Comparison of ENCODE assay signal across 12 cellular contexts in the genomic region with DNA sequence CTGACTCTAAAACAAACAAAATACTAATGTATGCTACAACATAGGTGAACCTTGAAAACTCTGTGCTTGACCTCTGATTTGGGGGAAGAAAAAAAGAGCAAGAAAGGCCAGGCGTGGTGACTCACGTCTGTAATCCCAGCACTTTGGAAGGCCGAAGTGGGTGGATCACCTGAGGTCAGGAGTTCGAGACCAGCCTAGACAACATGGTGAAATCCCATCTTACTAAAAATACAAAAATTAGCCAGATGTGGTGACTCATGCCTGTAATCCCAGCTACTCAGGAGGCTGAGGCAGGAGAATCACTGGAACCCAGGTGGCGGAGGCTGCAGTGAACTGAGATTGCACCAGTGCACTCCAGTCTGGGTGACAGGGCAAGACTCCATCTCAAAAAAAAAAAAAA. TPM values are rescaled to one million over a fixed set of nuclear protein-coding genes. Genes with fewer than 3 reads are reported as not detected.
DNase-seq lines count a peak whose midpoint lies in the region; TF ChIP-seq lines count a peak whose summit lies in the region.
"Not testable (repeated sequence)": the region's sequence is repeated elsewhere in the genome, so short reads cannot be mapped to it uniquely, and the experiment has no call there.
"Had no signal": no experiment of that assay in that cellular context is flagged by ENCODE, and none has a peak within 500 bp of the region (broad histone marks: within the 10 kb centered on the region; RNA-seq: fewer than 3 reads in every experiment).

No MANE protein-coding gene starts in this region.

- H3K4me1 Mint-ChIP-seq in progenitor cell of endocrine pancreas (ENCODE audit: low read depth) = not testable (repeated sequence)

- in situ Hi-C loops in Caki2 (cut with HindIII; ENCODE audit: low pct_unique_long_range_greater_than_20kb, low sequenced_read_pairs) = not testable (repeated sequence)

- H3K27ac Mint-ChIP-seq in progenitor cell of endocrine pancreas = peak overlapping the region; percentile 56

- not testable (repeated sequence) for H3K4me3 Mint-ChIP-seq in progenitor cell of endocrine pancreas (ENCODE audit: low read depth)

- not testable (repeated sequence) for TF ChIP-seq CTCF in progenitor cell of endocrine pancreas (IDR thresholded peaks at IDR 0.05; ENCODE audit: unreplicated experiment)

- peaks cover 55% of the 10 kb centered on the region for H3K27me3 Mint-ChIP-seq in progenitor cell of endocrine pancreas

- DNase-seq in Caki2 (ENCODE audit: low read depth) (peak; percentile 19), M059J (ENCODE audit: low read depth) (peak; percentile 31), cardiac septum (ENCODE audit: low spot score) (peak; percentile 12)
- not testable (repeated sequence) for DNase-seq in progenitor cell of endocrine pancreas (ENCODE audit: low spot score, unreplicated experiment)

- not testable (repeated sequence) for H3K9me3 Mint-ChIP-seq in progenitor cell of endocrine pancreas (ENCODE audit: low read depth)

- H3K36me3 Mint-ChIP-seq in progenitor cell of endocrine pancreas (ENCODE audit: insufficient read depth) = not testable (repeated sequence)

- intact Hi-C loops in cardiac septum (cut with DNase I) = not testable (repeated sequence)

RNA-seq across cellular contexts. Expression of gene IFNL2, which starts 5.7 kb away (rescaled TPM):
- not detected in 2 replicates for total RNA-seq in Caki2 (2014; rRNA removed; shearing (Covaris generic); ENCODE audit: low replicate concordance)
- not detected in 2 replicates for total RNA-seq in M059J (2014; rRNA removed; shearing (Covaris generic))
- total RNA-seq in cardiac septum (not detected), progenitor cell of endocrine pancreas (not detected in 2 replicates)
- total RNA-seq: Calu3; CD4-positive, alpha-beta T cell; CD8-positive, alpha-beta memory T cell; Daoy; G401; GM23338; H4; H9 had no signal

RNA-seq across cellular contexts. Expression of gene IFNL1, which starts 22.3 kb away (rescaled TPM):
- not detected in 2 replicates for total RNA-seq in Caki2 (2014; rRNA removed; shearing (Covaris generic); ENCODE audit: low replicate concordance)
- 1.3 TPM in 1 of 2 replicates, not detected in the other for total RNA-seq in M059J (2014; rRNA removed; shearing (Covaris generic))
- not detected for total RNA-seq in cardiac septum
- total RNA-seq in progenitor cell of endocrine pancreas = not detected in 2 replicates
- total RNA-seq: CD4-positive, alpha-beta T cell; CD8-positive, alpha-beta memory T cell; Daoy; G401; GM23338; H4; H9 had no signal

RNA-seq across cellular contexts. Expression of gene IFNL4, which starts 25.2 kb away (rescaled TPM):
- not detected in 2 replicates for total RNA-seq in Caki2 (2014; rRNA removed; shearing (Covaris generic); ENCODE audit: low replicate concordance)
- not detected in 2 replicates for total RNA-seq in M059J (2014; rRNA removed; shearing (Covaris generic))
- total RNA-seq in cardiac septum (not detected), progenitor cell of endocrine pancreas (not detected in 2 replicates)
- total RNA-seq: Calu3; CD4-positive, alpha-beta T cell; Daoy; G401; GM23338; H4; H9 had no signal

RNA-seq across cellular contexts. Expression of gene IFNL3, which starts 29.1 kb away (rescaled TPM):
- total RNA-seq in Caki2 (2014; rRNA removed; shearing (Covaris generic); ENCODE audit: low replicate concordance) = not detected in 2 replicates
- total RNA-seq in M059J (2014; rRNA removed; shearing (Covaris generic)) = not detected in 2 replicates
- total RNA-seq in cardiac septum (not detected), progenitor cell of endocrine pancreas (not detected in 2 replicates)
- total RNA-seq: Calu3; CD4-positive, alpha-beta T cell; CD8-positive, alpha-beta memory T cell; Daoy; G401; GM23338; H4; H9 had no signal

RNA-seq across cellular contexts. Expression of gene LRFN1, which starts 46.8 kb away (rescaled TPM):
- total RNA-seq in Caki2 (2014; rRNA removed; shearing (Covaris generic); ENCODE audit: low replicate concordance) = 0.52 and 2.0 TPM in 2 replicates
- 0.12 TPM in 1 of 2 replicates, not detected in the other for total RNA-seq in M059J (2014; rRNA removed; shearing (Covaris generic))
- 0.27 TPM for total RNA-seq in cardiac septum
- 4.8 and 5.2 TPM in 2 replicates for total RNA-seq in progenitor cell of endocrine pancreas
